ENCODE assay signal across 2 cellular contexts in the genomic region with DNA sequence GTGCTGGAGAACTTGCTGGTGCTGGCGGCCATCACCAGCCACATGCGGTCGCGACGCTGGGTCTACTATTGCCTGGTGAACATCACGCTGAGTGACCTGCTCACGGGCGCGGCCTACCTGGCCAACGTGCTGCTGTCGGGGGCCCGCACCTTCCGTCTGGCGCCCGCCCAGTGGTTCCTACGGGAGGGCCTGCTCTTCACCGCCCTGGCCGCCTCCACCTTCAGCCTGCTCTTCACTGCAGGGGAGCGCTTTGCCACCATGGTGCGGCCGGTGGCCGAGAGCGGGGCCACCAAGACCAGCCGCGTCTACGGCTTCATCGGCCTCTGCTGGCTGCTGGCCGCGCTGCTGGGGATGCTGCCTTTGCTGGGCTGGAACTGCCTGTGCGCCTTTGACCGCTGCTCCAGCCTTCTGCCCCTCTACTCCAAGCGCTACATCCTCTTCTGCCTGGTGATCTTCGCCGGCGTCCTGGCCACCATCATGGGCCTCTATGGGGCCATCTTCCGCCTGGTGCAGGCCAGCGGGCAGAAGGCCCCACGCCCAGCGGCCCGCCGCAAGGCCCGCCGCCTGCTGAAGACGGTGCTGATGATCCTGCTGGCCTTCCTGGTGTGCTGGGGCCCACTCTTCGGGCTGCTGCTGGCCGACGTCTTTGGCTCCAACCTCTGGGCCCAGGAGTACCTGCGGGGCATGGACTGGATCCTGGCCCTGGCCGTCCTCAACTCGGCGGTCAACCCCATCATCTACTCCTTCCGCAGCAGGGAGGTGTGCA.
TF ChIP-seq lines count a peak whose summit lies in the region.

No MANE protein-coding gene starts in this region.

TF ChIP-seq in WTC11, 78 proteins besides CTCF, POLR2A, EP300 and RAD21:
- TF ChIP-seq SOX15 (CRISPR knock-in tag; IDR thresholded peaks at IDR 0.05) (no peak), SP1 (CRISPR knock-in tag; conservative IDR thresholded peaks at IDR 0.05) (no peak), RORB (CRISPR knock-in tag; IDR thresholded peaks at IDR 0.05) (no peak), NR3C1 (CRISPR knock-in tag; conservative IDR thresholded peaks at IDR 0.05; ENCODE audit: low read depth) (no peak), ZNF121 (CRISPR knock-in tag; IDR thresholded peaks at IDR 0.05) (no peak), EMX1 (CRISPR knock-in tag; IDR thresholded peaks at IDR 0.05) (no peak), RELA (CRISPR knock-in tag; IDR thresholded peaks at IDR 0.05; ENCODE audit: borderline replicate concordance) (no peak), ZNF219 (CRISPR knock-in tag; IDR thresholded peaks at IDR 0.05; ENCODE audit: borderline replicate concordance) (no peak), KAT7 (CRISPR knock-in tag; IDR thresholded peaks at IDR 0.05; ENCODE audit: borderline replicate concordance) (no peak), TCF7 (CRISPR knock-in tag; IDR thresholded peaks at IDR 0.05; ENCODE audit: low read depth) (no peak), ZNF138 (CRISPR knock-in tag; conservative IDR thresholded peaks at IDR 0.05) (no peak), ETV6 (CRISPR knock-in tag; IDR thresholded peaks at IDR 0.05) (no peak)
- TF ChIP-seq, protein P1, sequence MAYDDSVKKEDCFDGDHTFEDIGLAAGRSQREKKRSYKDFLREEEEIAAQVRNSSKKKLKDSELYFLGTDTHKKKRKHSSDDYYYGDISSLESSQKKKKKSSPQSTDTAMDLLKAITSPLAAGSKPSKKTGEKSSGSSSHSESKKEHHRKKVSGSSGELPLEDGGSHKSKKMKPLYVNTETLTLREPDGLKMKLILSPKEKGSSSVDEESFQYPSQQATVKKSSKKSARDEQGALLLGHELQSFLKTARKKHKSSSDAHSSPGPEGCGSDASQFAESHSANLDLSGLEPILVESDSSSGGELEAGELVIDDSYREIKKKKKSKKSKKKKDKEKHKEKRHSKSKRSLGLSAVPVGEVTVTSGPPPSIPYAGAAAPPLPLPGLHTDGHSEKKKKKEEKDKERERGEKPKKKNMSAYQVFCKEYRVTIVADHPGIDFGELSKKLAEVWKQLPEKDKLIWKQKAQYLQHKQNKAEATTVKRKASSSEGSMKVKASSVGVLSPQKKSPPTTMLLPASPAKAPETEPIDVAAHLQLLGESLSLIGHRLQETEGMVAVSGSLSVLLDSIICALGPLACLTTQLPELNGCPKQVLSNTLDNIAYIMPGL (CRISPR knock-in tag; IDR thresholded peaks at IDR 0.05): no peak
- TF ChIP-seq, protein P2, sequence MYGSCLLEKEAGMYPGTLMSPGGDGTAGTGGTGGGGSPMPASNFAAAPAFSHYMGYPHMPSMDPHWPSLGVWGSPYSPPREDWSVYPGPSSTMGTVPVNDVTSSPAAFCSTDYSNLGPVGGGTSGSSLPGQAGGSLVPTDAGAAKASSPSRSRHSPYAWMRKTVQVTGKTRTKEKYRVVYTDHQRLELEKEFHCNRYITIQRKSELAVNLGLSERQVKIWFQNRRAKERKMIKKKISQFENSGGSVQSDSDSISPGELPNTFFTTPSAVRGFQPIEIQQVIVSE (CRISPR knock-in tag; IDR thresholded peaks at IDR 0.05; ENCODE audit: borderline replicate concordance): no peak
- TF ChIP-seq, protein P3, sequence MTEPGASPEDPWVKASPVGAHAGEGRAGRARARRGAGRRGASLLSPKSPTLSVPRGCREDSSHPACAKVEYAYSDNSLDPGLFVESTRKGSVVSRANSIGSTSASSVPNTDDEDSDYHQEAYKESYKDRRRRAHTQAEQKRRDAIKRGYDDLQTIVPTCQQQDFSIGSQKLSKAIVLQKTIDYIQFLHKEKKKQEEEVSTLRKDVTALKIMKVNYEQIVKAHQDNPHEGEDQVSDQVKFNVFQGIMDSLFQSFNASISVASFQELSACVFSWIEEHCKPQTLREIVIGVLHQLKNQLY (CRISPR knock-in tag; IDR thresholded peaks at IDR 0.05): no peak
- TF ChIP-seq, protein P4, sequence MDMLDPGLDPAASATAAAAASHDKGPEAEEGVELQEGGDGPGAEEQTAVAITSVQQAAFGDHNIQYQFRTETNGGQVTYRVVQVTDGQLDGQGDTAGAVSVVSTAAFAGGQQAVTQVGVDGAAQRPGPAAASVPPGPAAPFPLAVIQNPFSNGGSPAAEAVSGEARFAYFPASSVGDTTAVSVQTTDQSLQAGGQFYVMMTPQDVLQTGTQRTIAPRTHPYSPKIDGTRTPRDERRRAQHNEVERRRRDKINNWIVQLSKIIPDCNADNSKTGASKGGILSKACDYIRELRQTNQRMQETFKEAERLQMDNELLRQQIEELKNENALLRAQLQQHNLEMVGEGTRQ (CRISPR knock-in tag; IDR thresholded peaks at IDR 0.05): no peak
- TF ChIP-seq, protein P5, sequence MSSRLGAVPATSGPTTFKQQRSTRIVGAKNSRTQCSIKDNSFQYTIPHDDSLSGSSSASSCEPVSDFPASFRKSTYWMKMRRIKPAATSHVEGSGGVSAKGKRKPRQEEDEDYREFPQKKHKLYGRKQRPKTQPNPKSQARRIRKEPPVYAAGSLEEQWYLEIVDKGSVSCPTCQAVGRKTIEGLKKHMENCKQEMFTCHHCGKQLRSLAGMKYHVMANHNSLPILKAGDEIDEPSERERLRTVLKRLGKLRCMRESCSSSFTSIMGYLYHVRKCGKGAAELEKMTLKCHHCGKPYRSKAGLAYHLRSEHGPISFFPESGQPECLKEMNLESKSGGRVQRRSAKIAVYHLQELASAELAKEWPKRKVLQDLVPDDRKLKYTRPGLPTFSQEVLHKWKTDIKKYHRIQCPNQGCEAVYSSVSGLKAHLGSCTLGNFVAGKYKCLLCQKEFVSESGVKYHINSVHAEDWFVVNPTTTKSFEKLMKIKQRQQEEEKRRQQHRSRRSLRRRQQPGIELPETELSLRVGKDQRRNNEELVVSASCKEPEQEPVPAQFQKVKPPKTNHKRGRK (CRISPR knock-in tag; IDR thresholded peaks at IDR 0.05; ENCODE audit: borderline replicate concordance): no peak
- TF ChIP-seq, protein P6, sequence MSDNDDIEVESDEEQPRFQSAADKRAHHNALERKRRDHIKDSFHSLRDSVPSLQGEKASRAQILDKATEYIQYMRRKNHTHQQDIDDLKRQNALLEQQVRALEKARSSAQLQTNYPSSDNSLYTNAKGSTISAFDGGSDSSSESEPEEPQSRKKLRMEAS (CRISPR knock-in tag; IDR thresholded peaks at IDR 0.05): no peak

TF ChIP-seq in HepG2, 621 proteins besides CTCF, POLR2A, EP300 and RAD21:
- TF ChIP-seq ZFAT (CRISPR knock-in tag; conservative IDR thresholded peaks at IDR 0.05) (no peak), ZNF670 (CRISPR knock-in tag; IDR thresholded peaks at IDR 0.05; ENCODE audit: borderline replicate concordance) (no peak), HOXA3 (CRISPR knock-in tag; IDR thresholded peaks at IDR 0.05) (0 out of 2 replicates have a peak, but pooled peaks have one; percentile 4)
TF ChIP-seq in HepG2: peak in this region for 1.
